In genomic region chr18:9474983-9475642, GRCh38 we compare ENCODE assay signal across 1 cellular context.
A peak's percentile ranks its signal among the peaks of the same experiment; 100 is the strongest.
TF ChIP-seq lines count a peak whose summit lies in the region.

Gene RALBP1, plus strand, starts transcription at chr18:9475513. Its CDS starts 37,533 bp downstream, at chr18:9513046.

TF ChIP-seq in K562, 482 proteins besides CTCF, POLR2A, EP300 and RAD21 (continued from another document and continues in another):
- no peak for TF ChIP-seq CHD4 (IDR thresholded peaks at IDR 0.05; ENCODE audit: insufficient read depth, insufficient replicate concordance, low read depth, low read length, poor library complexity, severe bottlenecking)
- TF ChIP-seq, protein P1, sequence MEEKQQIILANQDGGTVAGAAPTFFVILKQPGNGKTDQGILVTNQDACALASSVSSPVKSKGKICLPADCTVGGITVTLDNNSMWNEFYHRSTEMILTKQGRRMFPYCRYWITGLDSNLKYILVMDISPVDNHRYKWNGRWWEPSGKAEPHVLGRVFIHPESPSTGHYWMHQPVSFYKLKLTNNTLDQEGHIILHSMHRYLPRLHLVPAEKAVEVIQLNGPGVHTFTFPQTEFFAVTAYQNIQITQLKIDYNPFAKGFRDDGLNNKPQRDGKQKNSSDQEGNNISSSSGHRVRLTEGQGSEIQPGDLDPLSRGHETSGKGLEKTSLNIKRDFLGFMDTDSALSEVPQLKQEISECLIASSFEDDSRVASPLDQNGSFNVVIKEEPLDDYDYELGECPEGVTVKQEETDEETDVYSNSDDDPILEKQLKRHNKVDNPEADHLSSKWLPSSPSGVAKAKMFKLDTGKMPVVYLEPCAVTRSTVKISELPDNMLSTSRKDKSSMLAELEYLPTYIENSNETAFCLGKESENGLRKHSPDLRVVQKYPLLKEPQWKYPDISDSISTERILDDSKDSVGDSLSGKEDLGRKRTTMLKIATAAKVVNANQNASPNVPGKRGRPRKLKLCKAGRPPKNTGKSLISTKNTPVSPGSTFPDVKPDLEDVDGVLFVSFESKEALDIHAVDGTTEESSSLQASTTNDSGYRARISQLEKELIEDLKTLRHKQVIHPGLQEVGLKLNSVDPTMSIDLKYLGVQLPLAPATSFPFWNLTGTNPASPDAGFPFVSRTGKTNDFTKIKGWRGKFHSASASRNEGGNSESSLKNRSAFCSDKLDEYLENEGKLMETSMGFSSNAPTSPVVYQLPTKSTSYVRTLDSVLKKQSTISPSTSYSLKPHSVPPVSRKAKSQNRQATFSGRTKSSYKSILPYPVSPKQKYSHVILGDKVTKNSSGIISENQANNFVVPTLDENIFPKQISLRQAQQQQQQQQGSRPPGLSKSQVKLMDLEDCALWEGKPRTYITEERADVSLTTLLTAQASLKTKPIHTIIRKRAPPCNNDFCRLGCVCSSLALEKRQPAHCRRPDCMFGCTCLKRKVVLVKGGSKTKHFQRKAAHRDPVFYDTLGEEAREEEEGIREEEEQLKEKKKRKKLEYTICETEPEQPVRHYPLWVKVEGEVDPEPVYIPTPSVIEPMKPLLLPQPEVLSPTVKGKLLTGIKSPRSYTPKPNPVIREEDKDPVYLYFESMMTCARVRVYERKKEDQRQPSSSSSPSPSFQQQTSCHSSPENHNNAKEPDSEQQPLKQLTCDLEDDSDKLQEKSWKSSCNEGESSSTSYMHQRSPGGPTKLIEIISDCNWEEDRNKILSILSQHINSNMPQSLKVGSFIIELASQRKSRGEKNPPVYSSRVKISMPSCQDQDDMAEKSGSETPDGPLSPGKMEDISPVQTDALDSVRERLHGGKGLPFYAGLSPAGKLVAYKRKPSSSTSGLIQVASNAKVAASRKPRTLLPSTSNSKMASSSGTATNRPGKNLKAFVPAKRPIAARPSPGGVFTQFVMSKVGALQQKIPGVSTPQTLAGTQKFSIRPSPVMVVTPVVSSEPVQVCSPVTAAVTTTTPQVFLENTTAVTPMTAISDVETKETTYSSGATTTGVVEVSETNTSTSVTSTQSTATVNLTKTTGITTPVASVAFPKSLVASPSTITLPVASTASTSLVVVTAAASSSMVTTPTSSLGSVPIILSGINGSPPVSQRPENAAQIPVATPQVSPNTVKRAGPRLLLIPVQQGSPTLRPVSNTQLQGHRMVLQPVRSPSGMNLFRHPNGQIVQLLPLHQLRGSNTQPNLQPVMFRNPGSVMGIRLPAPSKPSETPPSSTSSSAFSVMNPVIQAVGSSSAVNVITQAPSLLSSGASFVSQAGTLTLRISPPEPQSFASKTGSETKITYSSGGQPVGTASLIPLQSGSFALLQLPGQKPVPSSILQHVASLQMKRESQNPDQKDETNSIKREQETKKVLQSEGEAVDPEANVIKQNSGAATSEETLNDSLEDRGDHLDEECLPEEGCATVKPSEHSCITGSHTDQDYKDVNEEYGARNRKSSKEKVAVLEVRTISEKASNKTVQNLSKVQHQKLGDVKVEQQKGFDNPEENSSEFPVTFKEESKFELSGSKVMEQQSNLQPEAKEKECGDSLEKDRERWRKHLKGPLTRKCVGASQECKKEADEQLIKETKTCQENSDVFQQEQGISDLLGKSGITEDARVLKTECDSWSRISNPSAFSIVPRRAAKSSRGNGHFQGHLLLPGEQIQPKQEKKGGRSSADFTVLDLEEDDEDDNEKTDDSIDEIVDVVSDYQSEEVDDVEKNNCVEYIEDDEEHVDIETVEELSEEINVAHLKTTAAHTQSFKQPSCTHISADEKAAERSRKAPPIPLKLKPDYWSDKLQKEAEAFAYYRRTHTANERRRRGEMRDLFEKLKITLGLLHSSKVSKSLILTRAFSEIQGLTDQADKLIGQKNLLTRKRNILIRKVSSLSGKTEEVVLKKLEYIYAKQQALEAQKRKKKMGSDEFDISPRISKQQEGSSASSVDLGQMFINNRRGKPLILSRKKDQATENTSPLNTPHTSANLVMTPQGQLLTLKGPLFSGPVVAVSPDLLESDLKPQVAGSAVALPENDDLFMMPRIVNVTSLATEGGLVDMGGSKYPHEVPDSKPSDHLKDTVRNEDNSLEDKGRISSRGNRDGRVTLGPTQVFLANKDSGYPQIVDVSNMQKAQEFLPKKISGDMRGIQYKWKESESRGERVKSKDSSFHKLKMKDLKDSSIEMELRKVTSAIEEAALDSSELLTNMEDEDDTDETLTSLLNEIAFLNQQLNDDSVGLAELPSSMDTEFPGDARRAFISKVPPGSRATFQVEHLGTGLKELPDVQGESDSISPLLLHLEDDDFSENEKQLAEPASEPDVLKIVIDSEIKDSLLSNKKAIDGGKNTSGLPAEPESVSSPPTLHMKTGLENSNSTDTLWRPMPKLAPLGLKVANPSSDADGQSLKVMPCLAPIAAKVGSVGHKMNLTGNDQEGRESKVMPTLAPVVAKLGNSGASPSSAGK (IDR thresholded peaks at IDR 0.05) = peak; percentile 45; the same call in 1 of the 2 replicates
- TF ChIP-seq MTA3 (IDR thresholded peaks at IDR 0.05; ENCODE audit: borderline replicate concordance) = peak; percentile 60; the same call in 1 of the 2 replicates
- TF ChIP-seq HOMEZ (CRISPR knock-in tag; IDR thresholded peaks at IDR 0.05) = 0 out of 2 replicates have a peak, but pooled peaks have one; percentile 76
- TF ChIP-seq ESRRA (IDR thresholded peaks at IDR 0.05; ENCODE audit: borderline replicate concordance, low read depth) = peak; percentile 92
- TF ChIP-seq MBD2 (IDR thresholded peaks at IDR 0.05; ENCODE audit: borderline replicate concordance, low read depth) = peak; percentile 84; the same call in 1 of the 2 replicates
- TF ChIP-seq BCL6 (CRISPR knock-in tag; IDR thresholded peaks at IDR 0.05) = no peak
- 0 out of 4 replicates have a peak, but pooled peaks of 1 of the 2 experiments have one; percentile 65 for TF ChIP-seq BCLAF1 (IDR thresholded peaks at IDR 0.05; ENCODE audit: borderline replicate concordance in 1 of 2, control insufficient read depth in 1 of 2, low read depth in 2 of 2, low read length in 1 of 2)
- no peak for TF ChIP-seq SMARCB1 (IDR thresholded peaks at IDR 0.05; ENCODE audit: insufficient read length, low read depth)
- TF ChIP-seq CC2D1A (IDR thresholded peaks at IDR 0.05) = no peak
- 0 out of 2 replicates have a peak, but pooled peaks have one; percentile 7 for TF ChIP-seq NFE2 (IDR thresholded peaks at IDR 0.05; ENCODE audit: low read depth)
- TF ChIP-seq ZNF584 (CRISPR knock-in tag; IDR thresholded peaks at IDR 0.05; ENCODE audit: low read depth) = 0 out of 2 replicates have a peak, but pooled peaks have one; percentile 49
- no peak for TF ChIP-seq TRIM28 (IDR thresholded peaks at IDR 0.05)
- peak; percentile 71; the same call in 1 of the 2 replicates for TF ChIP-seq ZFX (CRISPR knock-in tag; IDR thresholded peaks at IDR 0.05)
- no peak for TF ChIP-seq PCBP2 (IDR thresholded peaks at IDR 0.05; ENCODE audit: low read depth, low read length, poor library complexity, severe bottlenecking)
- TF ChIP-seq ZNF507 (tag; conservative IDR thresholded peaks at IDR 0.05) = no peak
- peak; percentile 100 for TF ChIP-seq HCFC1 (IDR thresholded peaks at IDR 0.05; ENCODE audit: low read depth, low read length)
- TF ChIP-seq, protein P2, sequence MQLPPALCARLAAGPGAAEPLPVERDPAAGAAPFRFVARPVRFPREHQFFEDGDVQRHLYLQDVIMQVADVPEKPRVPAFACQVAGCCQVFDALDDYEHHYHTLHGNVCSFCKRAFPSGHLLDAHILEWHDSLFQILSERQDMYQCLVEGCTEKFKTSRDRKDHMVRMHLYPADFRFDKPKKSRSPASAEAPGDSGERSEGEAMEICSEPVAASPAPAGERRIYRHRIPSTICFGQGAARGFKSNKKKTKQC (CRISPR knock-in tag; IDR thresholded peaks at IDR 0.05) = no peak
- TF ChIP-seq SRF (CRISPR knock-in tag; IDR thresholded peaks at IDR 0.05) = peak; percentile 36 to 71; a peak in 1 of 4 replicates
- TF ChIP-seq HOXB6 (CRISPR knock-in tag; IDR thresholded peaks at IDR 0.05; ENCODE audit: borderline replicate concordance) = no peak
- no peak for TF ChIP-seq PTTG1 (tag; IDR thresholded peaks at IDR 0.05; ENCODE audit: low read depth)
- no peak for TF ChIP-seq PHTF2 (CRISPR knock-in tag; IDR thresholded peaks at IDR 0.05)
- no peak for TF ChIP-seq NFIX (CRISPR knock-in tag; IDR thresholded peaks at IDR 0.05; ENCODE audit: low read depth)
- peak; percentile 93; the same call in 1 of the 2 replicates for TF ChIP-seq PHF8 (IDR thresholded peaks at IDR 0.05; ENCODE audit: borderline replicate concordance, low read length)
- peak; percentile 96 for TF ChIP-seq ZNF766 (CRISPR knock-in tag; conservative IDR thresholded peaks at IDR 0.05)
- TF ChIP-seq LCOR (CRISPR knock-in tag; IDR thresholded peaks at IDR 0.05) = 0 out of 2 replicates have a peak, but pooled peaks have one; percentile 76
- TF ChIP-seq HMGXB4 (CRISPR knock-in tag; IDR thresholded peaks at IDR 0.05) = 0 out of 2 replicates have a peak, but pooled peaks have one; percentile 45
- TF ChIP-seq, protein P3, sequence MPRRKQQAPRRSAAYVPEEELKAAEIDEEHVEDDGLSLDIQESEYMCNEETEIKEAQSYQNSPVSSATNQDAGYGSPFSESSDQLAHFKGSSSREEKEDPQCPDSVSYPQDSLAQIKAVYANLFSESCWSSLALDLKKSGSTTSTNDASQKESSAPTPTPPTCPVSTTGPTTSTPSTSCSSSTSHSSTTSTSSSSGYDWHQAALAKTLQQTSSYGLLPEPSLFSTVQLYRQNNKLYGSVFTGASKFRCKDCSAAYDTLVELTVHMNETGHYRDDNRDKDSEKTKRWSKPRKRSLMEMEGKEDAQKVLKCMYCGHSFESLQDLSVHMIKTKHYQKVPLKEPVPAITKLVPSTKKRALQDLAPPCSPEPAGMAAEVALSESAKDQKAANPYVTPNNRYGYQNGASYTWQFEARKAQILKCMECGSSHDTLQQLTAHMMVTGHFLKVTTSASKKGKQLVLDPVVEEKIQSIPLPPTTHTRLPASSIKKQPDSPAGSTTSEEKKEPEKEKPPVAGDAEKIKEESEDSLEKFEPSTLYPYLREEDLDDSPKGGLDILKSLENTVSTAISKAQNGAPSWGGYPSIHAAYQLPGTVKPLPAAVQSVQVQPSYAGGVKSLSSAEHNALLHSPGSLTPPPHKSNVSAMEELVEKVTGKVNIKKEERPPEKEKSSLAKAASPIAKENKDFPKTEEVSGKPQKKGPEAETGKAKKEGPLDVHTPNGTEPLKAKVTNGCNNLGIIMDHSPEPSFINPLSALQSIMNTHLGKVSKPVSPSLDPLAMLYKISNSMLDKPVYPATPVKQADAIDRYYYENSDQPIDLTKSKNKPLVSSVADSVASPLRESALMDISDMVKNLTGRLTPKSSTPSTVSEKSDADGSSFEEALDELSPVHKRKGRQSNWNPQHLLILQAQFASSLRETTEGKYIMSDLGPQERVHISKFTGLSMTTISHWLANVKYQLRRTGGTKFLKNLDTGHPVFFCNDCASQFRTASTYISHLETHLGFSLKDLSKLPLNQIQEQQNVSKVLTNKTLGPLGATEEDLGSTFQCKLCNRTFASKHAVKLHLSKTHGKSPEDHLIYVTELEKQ (CRISPR knock-in tag; IDR thresholded peaks at IDR 0.05) = 0 out of 2 replicates have a peak, but pooled peaks have one; percentile 21
- TF ChIP-seq NR2C2 (CRISPR knock-in tag; IDR thresholded peaks at IDR 0.05) = peak; percentile 73; the same call in 1 of the 2 replicates
- peak; percentile 97 for TF ChIP-seq NR2C2 (tag; IDR thresholded peaks at IDR 0.05)
- peak; percentile 83 for TF ChIP-seq ERF (CRISPR knock-in tag; IDR thresholded peaks at IDR 0.05)
- TF ChIP-seq EP400 (IDR thresholded peaks at IDR 0.05) = peak; percentile 92
- no peak; a peak in 2 of 4 replicates for TF ChIP-seq TBL1XR1 (IDR thresholded peaks at IDR 0.05; ENCODE audit: low read length in 2 of 2)
- TF ChIP-seq ZNF449 (CRISPR knock-in tag; IDR thresholded peaks at IDR 0.05) = 0 out of 2 replicates have a peak, but pooled peaks have one; percentile 35
